Comparison of ENCODE assay signal across 1 cellular context in genomic region chr14:69796797-69797500, GRCh38.
A peak's percentile ranks its signal among the peaks of the same experiment; 100 is the strongest.
TF ChIP-seq lines count a peak whose summit lies in the region.

Gene SLC10A1, minus strand, starts transcription at chr14:69797241. Its CDS starts 86 bp downstream, at chr14:69797155.

TF ChIP-seq in K562, 482 proteins besides CTCF, POLR2A, EP300 and RAD21:
- no peak for TF ChIP-seq CEBPG (CRISPR knock-in tag; IDR thresholded peaks at IDR 0.05)
- 0 out of 4 replicates have a peak, but pooled peaks of 1 of the 2 experiments have one; percentile 10 for TF ChIP-seq CEBPG (tag; conservative IDR thresholded peaks at IDR 0.05 in 1 of 2, IDR thresholded peaks at IDR 0.05 in 1 of 2)
- TF ChIP-seq ZBTB17 (CRISPR knock-in tag; IDR thresholded peaks at IDR 0.05), result no peak
- TF ChIP-seq ZNF212 (CRISPR knock-in tag; IDR thresholded peaks at IDR 0.05), result no peak
- TF ChIP-seq CEBPB (tag; IDR thresholded peaks at IDR 0.05), result peak; percentile 37
- no peak for TF ChIP-seq FOXK1 (CRISPR knock-in tag; IDR thresholded peaks at IDR 0.05; ENCODE audit: borderline replicate concordance)
- no peak for TF ChIP-seq ZSCAN29 (IDR thresholded peaks at IDR 0.05)
- TF ChIP-seq E2F3 (CRISPR knock-in tag; IDR thresholded peaks at IDR 0.05), result no peak
- TF ChIP-seq SPI1 (IDR thresholded peaks at IDR 0.05; ENCODE audit: borderline replicate concordance, low read depth, low read length), result peak; percentile 27; the same call in 1 of the 2 replicates
- TF ChIP-seq SNRNP70 (optimal IDR thresholded peaks at IDR 0.05; ENCODE audit: low read depth, low read length), result no peak
- no peak for TF ChIP-seq C11orf30 (IDR thresholded peaks at IDR 0.05; ENCODE audit: low read depth)
- no peak for TF ChIP-seq NEUROD1 (IDR thresholded peaks at IDR 0.05; ENCODE audit: borderline replicate concordance, low read depth, low read length, partially characterized antibody)
- no peak for TF ChIP-seq CBFA2T2 (conservative IDR thresholded peaks at IDR 0.05)
TF ChIP-seq in K562: peak in this region for 3.
